In the genomic region with DNA sequence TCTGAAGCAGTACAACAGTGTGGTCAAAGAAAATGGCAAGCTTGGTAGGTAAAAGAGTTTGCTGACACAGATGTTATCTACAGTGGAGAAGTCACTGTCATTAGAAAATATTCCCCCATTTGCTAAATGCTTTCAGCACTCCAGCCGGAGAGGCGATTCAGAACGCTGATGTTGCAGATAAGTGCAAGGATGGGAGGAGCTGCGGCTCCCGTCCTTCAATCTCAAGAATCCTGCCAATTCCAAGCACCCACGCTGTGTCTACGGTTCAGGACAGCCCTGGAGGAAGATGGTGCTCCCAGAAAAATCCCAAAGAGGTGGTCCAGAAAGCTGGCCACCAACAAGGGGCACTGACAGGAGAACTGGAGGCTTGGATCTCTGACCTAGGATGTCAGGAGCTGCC, we compare ENCODE assay signal across 18 cellular contexts.
DNase-seq lines count a peak whose midpoint lies in the region; ATAC-seq, FAIRE-seq and TF ChIP-seq lines count a peak whose summit lies in the region.
"Had no signal": no experiment of that assay in that cellular context is flagged by ENCODE, and none has a peak within 500 bp of the region (broad histone marks: within the 10 kb centered on the region; RNA-seq: fewer than 3 reads in every experiment).

No MANE protein-coding gene starts in this region.

- TF ChIP-seq CTCF in K562 (IDR thresholded peaks at IDR 0.05 in 2 of 3, conservative IDR thresholded peaks at IDR 0.05 in 1 of 3; ENCODE audit: insufficient read depth in 2 of 3, low read depth in 1 of 3, low read length in 3 of 3) (no peak), nephron (IDR thresholded peaks at IDR 0.05; ENCODE audit: unreplicated experiment in 3 of 3) (no peak), type B pancreatic cell (conservative IDR thresholded peaks at IDR 0.05) (no peak), lower lobe of right lung (IDR thresholded peaks at IDR 0.05) (no peak)

- no peak for FAIRE-seq in K562 (lab: Jason Lieb, UNC)
- FAIRE-seq: GM19239 had no signal

- H2AFZ ChIP-seq in K562 (ENCODE audit: low read depth, low read length) = peak overlapping the region; percentile 47; the same call in 1 of the 2 replicates

- H3K27me3 Mint-ChIP-seq in activated naive CD4-positive, alpha-beta T cell treated with anti-CD3 and anti-CD28 coated beads, Interleukin-2, amount 50 U/mL, for 24 hours = no peaks in the 10 kb centered on the region
- peaks cover 8% of the 10 kb centered on the region for H3K27me3 Mint-ChIP-seq in nephron (ENCODE audit: low read depth)
- no peaks in the 10 kb centered on the region for H3K27me3 Mint-ChIP-seq in type B pancreatic cell

- no peaks in the 10 kb centered on the region for H4K20me1 ChIP-seq in K562 (replicated peaks; ENCODE audit: control insufficient read depth, insufficient read depth, low read length)

- no peak for TF ChIP-seq RAD21 in K562 (CRISPR knock-in tag; conservative IDR thresholded peaks at IDR 0.05 in 1 of 2, IDR thresholded peaks at IDR 0.05 in 1 of 2)

- ATAC-seq in activated naive CD4-positive, alpha-beta T cell treated with anti-CD3 and anti-CD28 coated beads, Interleukin-2, amount 50 U/mL, for 72 hours = no peak
- no peak for ATAC-seq in K562
- ATAC-seq in GM21529 (IDR thresholded peaks at IDR 0.05; ENCODE audit: unreplicated experiment) = no peak
- ATAC-seq in lower lobe of right lung = no peak

- no peaks in the 10 kb centered on the region for H3K36me3 ChIP-seq in K562 (ENCODE audit: control insufficient read depth, insufficient read depth, low read length)
- no peaks in the 10 kb centered on the region for H3K36me3 ChIP-seq in lower lobe of right lung

- H3K36me3 Mint-ChIP-seq in activated naive CD4-positive, alpha-beta T cell treated with anti-CD3 and anti-CD28 coated beads, Interleukin-2, amount 50 U/mL, for 24 hours = no peaks in the 10 kb centered on the region
- no peaks in the 10 kb centered on the region for H3K36me3 Mint-ChIP-seq in activated naive CD4-positive, alpha-beta T cell treated with anti-CD3 and anti-CD28 coated beads, Interleukin-2, amount 50 U/mL, for 72 hours
- H3K36me3 Mint-ChIP-seq in nephron (ENCODE audit: low read depth) (no peaks in the 10 kb centered on the region), type B pancreatic cell (no peaks in the 10 kb centered on the region)

- H3K9ac ChIP-seq in K562 (ENCODE audit: insufficient read depth in 1 of 2, low read depth in 2 of 2, low read length in 2 of 2) = no peak overlapping the region

- H3K4me3 Mint-ChIP-seq in activated naive CD4-positive, alpha-beta T cell treated with anti-CD3 and anti-CD28 coated beads, Interleukin-2, amount 50 U/mL, for 24 hours = no peak overlapping the region
- H3K4me3 Mint-ChIP-seq in nephron (no peak overlapping the region), type B pancreatic cell (no peak overlapping the region)

- no peak for DNase-seq in activated naive CD4-positive, alpha-beta T cell treated with anti-CD3 and anti-CD28 coated beads, Interleukin-2, amount 50 U/mL, for 72 hours (ENCODE audit: low spot score in 2 of 2)
- DNase-seq in K562 (ENCODE audit: extremely low read depth in 1 of 4, low spot score in 3 of 4) (no peak), type B pancreatic cell (ENCODE audit: extremely low spot score, unreplicated experiment) (no peak), lower lobe of right lung (no peak), D341Med (ENCODE audit: low spot score) (no peak)
- DNase-seq: Caco-2, DMS53, H7, MV-4-11, NCI-H1417, NCI-H187 treated with DMSO at 0.1 percent for 48 hours, NCI-H69, SHP77 had no signal

- no peaks in the 10 kb centered on the region for H3K9me1 ChIP-seq in K562 (ENCODE audit: control insufficient read depth, insufficient read depth, low read length)

- H3K27me3 ChIP-seq in K562 (ENCODE audit: control insufficient read depth in 2 of 2, insufficient read depth in 2 of 2, low read length in 2 of 2) = no peaks in the 10 kb centered on the region
- no peaks in the 10 kb centered on the region for H3K27me3 ChIP-seq in lower lobe of right lung (ENCODE audit: low read depth)

- no peaks in the 10 kb centered on the region for H3K9me3 ChIP-seq in K562 (replicated peaks; ENCODE audit: control insufficient read depth, insufficient read depth, low read depth, low read length)
- H3K9me3 ChIP-seq in lower lobe of right lung = no peaks in the 10 kb centered on the region
- H3K9me3 ChIP-seq: Caco-2 had no signal

- H3K4me2 ChIP-seq in K562 (ENCODE audit: insufficient read depth, low read length) = peak overlapping the region; percentile 10

- H3K79me2 ChIP-seq in K562 (ENCODE audit: control insufficient read depth, insufficient read depth, low read length) = no peaks in the 10 kb centered on the region

- no peaks in the 10 kb centered on the region for H3K9me3 Mint-ChIP-seq in activated naive CD4-positive, alpha-beta T cell treated with anti-CD3 and anti-CD28 coated beads, Interleukin-2, amount 50 U/mL, for 24 hours
- H3K9me3 Mint-ChIP-seq in activated naive CD4-positive, alpha-beta T cell treated with anti-CD3 and anti-CD28 coated beads, Interleukin-2, amount 50 U/mL, for 72 hours = no peaks in the 10 kb centered on the region
- H3K9me3 Mint-ChIP-seq in nephron (no peaks in the 10 kb centered on the region), type B pancreatic cell (no peaks in the 10 kb centered on the region)

- intact Hi-C loops in K562 (cut with micrococcal nuclease) = no loop called here
- intact Hi-C loops in lower lobe of right lung (cut with DNase I) = no loop called here

- H3K27ac Mint-ChIP-seq in activated naive CD4-positive, alpha-beta T cell treated with anti-CD3 and anti-CD28 coated beads, Interleukin-2, amount 50 U/mL, for 24 hours = peak overlapping the region; percentile 51
- H3K27ac Mint-ChIP-seq in activated naive CD4-positive, alpha-beta T cell treated with anti-CD3 and anti-CD28 coated beads, Interleukin-2, amount 50 U/mL, for 72 hours = no peak overlapping the region
- peak overlapping the region; percentile 52 to 70 (median 69) for H3K27ac Mint-ChIP-seq in nephron
- peak overlapping the region; percentile 21 for H3K27ac Mint-ChIP-seq in type B pancreatic cell

- TF ChIP-seq POLR2A in K562 (conservative IDR thresholded peaks at IDR 0.05) = no peak

- POLR2A ChIA-PET in K562 (lab: Yijun Ruan, JAX) = interaction anchor here (0.5 to 1.1 kb wide), 2 partner anchors 20 to 34 kb away, joined by 3 read pairs; no protein-coding TSS in a partner anchor

- CTCF ChIA-PET in K562 (lab: Yijun Ruan, JAX; ENCODE audit: low intra/inter-chr PET ratio) = no interaction called here

- no peak overlapping the region for H3K27ac ChIP-seq in K562 (ENCODE audit: extremely low read depth, low read depth, low read length)
- no peak overlapping the region for H3K27ac ChIP-seq in lower lobe of right lung
- H3K27ac ChIP-seq: C4-2B had no signal

- no peak overlapping the region for H3K4me3 ChIP-seq in K562
- no peak overlapping the region for H3K4me3 ChIP-seq in lower lobe of right lung

- in situ Hi-C loops in K562 (cut with MboI) = loop anchor here (5.0 kb wide), 1 partner anchor 69 kb away; no protein-coding TSS in a partner anchor

- TF ChIP-seq EP300 in K562 (IDR thresholded peaks at IDR 0.05; ENCODE audit: low read length) = no peak

- peaks cover 48% of the 10 kb centered on the region for H3K4me1 Mint-ChIP-seq in activated naive CD4-positive, alpha-beta T cell treated with anti-CD3 and anti-CD28 coated beads, Interleukin-2, amount 50 U/mL, for 24 hours
- H3K4me1 Mint-ChIP-seq in nephron (peaks cover 46% of the 10 kb centered on the region), type B pancreatic cell (ENCODE audit: unreplicated experiment) (peaks cover 37% of the 10 kb centered on the region)

- no TSS peak for BruUV-seq in K562 (replicated peaks; lab: Mats Ljungman, UMichigan)

- 5% methylated on average over 7 of the region's 7 CpGs for WGBS in K562 (ENCODE audit: insufficient coverage, low coverage, missing lambda C conversion rate)

- H3K4me1 ChIP-seq in K562 (replicated peaks in 1 of 2; ENCODE audit: control insufficient read depth in 2 of 2, insufficient read depth in 2 of 2, low read length in 2 of 2) (peaks cover 7 to 24% of the 10 kb centered on the region in 2 experiments; a peak in 4 of 5 replicates), lower lobe of right lung (peaks cover 9% of the 10 kb centered on the region)

TF ChIP-seq in K562, 482 proteins besides CTCF, POLR2A, EP300 and RAD21 (continues in another document):
- TF ChIP-seq MEIS2 (IDR thresholded peaks at IDR 0.05; ENCODE audit: partially characterized antibody) (peak; percentile 41), MAFK (IDR thresholded peaks at IDR 0.05; ENCODE audit: low read length) (peak; percentile 34; the same call in 1 of the 2 replicates), RAD51 (IDR thresholded peaks at IDR 0.05; ENCODE audit: borderline replicate concordance, low read depth) (no peak), HNRNPUL1 (IDR thresholded peaks at IDR 0.05; ENCODE audit: low read length) (no peak), ZNF316 (IDR thresholded peaks at IDR 0.05) (peak; percentile 85), C11orf30 (IDR thresholded peaks at IDR 0.05; ENCODE audit: low read depth) (peak; percentile 83), MAFF (IDR thresholded peaks at IDR 0.05; ENCODE audit: low read length) (peak; percentile 10; the same call in 1 of the 2 replicates), CTBP1 (IDR thresholded peaks at IDR 0.05; ENCODE audit: borderline replicate concordance) (peak; percentile 37; the same call in 1 of the 2 replicates), MAFG (tag; conservative IDR thresholded peaks at IDR 0.05) (peak; percentile 75)
- TF ChIP-seq, protein P1, sequence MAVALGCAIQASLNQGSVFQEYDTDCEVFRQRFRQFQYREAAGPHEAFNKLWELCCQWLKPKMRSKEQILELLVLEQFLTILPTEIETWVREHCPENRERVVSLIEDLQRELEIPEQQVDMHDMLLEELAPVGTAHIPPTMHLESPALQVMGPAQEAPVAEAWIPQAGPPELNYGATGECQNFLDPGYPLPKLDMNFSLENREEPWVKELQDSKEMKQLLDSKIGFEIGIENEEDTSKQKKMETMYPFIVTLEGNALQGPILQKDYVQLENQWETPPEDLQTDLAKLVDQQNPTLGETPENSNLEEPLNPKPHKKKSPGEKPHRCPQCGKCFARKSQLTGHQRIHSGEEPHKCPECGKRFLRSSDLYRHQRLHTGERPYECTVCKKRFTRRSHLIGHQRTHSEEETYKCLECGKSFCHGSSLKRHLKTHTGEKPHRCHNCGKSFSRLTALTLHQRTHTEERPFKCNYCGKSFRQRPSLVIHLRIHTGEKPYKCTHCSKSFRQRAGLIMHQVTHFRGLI (CRISPR knock-in tag; IDR thresholded peaks at IDR 0.05) = no peak

Comparison
In these comparisons a context has a peak if more than half of its experiments do, and no peak if none do; other contexts are left out.
1. H3K27ac Mint-ChIP-seq: peak in activated naive CD4-positive, alpha-beta T cell treated with anti-CD3 and anti-CD28 coated beads, Interleukin-2, amount 50 U/mL, for 24 hours (single experiment), nephron (3 of 3) and type B pancreatic cell (single experiment); none in activated naive CD4-positive, alpha-beta T cell treated with anti-CD3 and anti-CD28 coated beads, Interleukin-2, amount 50 U/mL, for 72 hours (0 of 2).